8 cellular contexts compared by ENCODE assay signal in genomic region chr10:70069346-70069745, GRCh38. TPM values are rescaled to one million over a fixed set of nuclear protein-coding genes. Genes with fewer than 3 reads are reported as not detected.
"Had no signal": no experiment of that assay in that cellular context is flagged by ENCODE, and none has a peak within 500 bp of the region (broad histone marks: within the 10 kb centered on the region; RNA-seq: fewer than 3 reads in every experiment).

No MANE protein-coding gene starts in this region.

- H3K36me3 ChIP-seq: HAP-1 had no signal

- H2AFZ ChIP-seq: GM23248 had no signal

- H3K9me3 ChIP-seq: HAP-1 had no signal

- DNase-seq: GM23248, GOT3, H7, HFFc6, IMR-90, KBM-7 had no signal

- H3K4me3 ChIP-seq: GM23248, HAP-1 had no signal

- H3K27ac ChIP-seq: GM23248 had no signal

- H3K27ac Mint-ChIP-seq: HFFc6 had no signal

- H3K4me1 ChIP-seq: HAP-1 had no signal

- H3K9me3 Mint-ChIP-seq: HFFc6 had no signal

- H3K4me3 Mint-ChIP-seq: HFFc6 had no signal

RNA-seq across cellular contexts. Expression of gene MACROH2A2, which starts 16.7 kb away (rescaled TPM):
- total RNA-seq: HT-29 had no signal
